8 cellular contexts compared by ENCODE assay signal in genomic region chr3:151168269-151169094, GRCh38. TPM values are rescaled to one million over a fixed set of nuclear protein-coding genes. Genes with fewer than 3 reads are reported as not detected.
A peak's percentile ranks its signal among the peaks of the same experiment; 100 is the strongest.
DNase-seq lines count a peak whose midpoint lies in the region; ATAC-seq and TF ChIP-seq lines count a peak whose summit lies in the region.

No MANE protein-coding gene starts in this region.

- H3K36me3 Mint-ChIP-seq in activated CD8-positive, alpha-beta memory T cell treated with anti-CD3 and anti-CD28 coated beads, Interleukin-2, amount 10 ng/mL, durations not matched to agents 7 days and 5 days: no peaks in the 10 kb centered on the region
- H3K36me3 Mint-ChIP-seq in natural killer cell: no peaks in the 10 kb centered on the region

- CTCF ChIA-PET in activated CD8-positive, alpha-beta memory T cell treated with anti-CD3 and anti-CD28 coated beads, Interleukin-2, amount 10 ng/mL, durations not matched to agents 7 days and 5 days (lab: Charles Lee): interaction anchor here (0.7 to 6.1 kb wide), 33 partner anchors 9 to 670 kb away, joined by 3 to 118 read pairs (median 6); partner anchors contain the start of genes GPR171 and P2RY14

- H3K4me1 Mint-ChIP-seq in activated CD8-positive, alpha-beta memory T cell treated with anti-CD3 and anti-CD28 coated beads, Interleukin-2, amount 10 ng/mL, durations not matched to agents 7 days and 5 days: peaks cover 44% of the 10 kb centered on the region
- peaks cover 24 to 30% of the 10 kb centered on the region in 2 donors for H3K4me1 Mint-ChIP-seq in natural killer cell

- no peaks in the 10 kb centered on the region for H3K27me3 ChIP-seq in BLaER1

- H3K4me1 ChIP-seq in BLaER1: peaks cover 47% of the 10 kb centered on the region

- peak; percentile 42 for ATAC-seq in HG03565 (IDR thresholded peaks at IDR 0.05; ENCODE audit: unreplicated experiment)
- ATAC-seq in activated CD8-positive, alpha-beta memory T cell treated with anti-CD3 and anti-CD28 coated beads, Interleukin-2, amount 10 ng/mL, durations not matched to agents 7 days and 5 days: peak; percentile 68
- ATAC-seq in natural killer cell: peak; percentile 71 to 86 (median 79)
- ATAC-seq in stimulated activated naive CD8-positive, alpha-beta T cell treated with anti-CD3 and anti-CD28 coated beads, Interleukin-15, Interleukin-2, amounts not matched to agents 100 U/mL and 50 U/mL, for 24 hours: peak; percentile 73

- DNase-seq in GM19240 (ENCODE audit: insufficient read length, low spot score): peak; percentile 28
- peak; percentile 46 for DNase-seq in NK-92 (lab: John Stamatoyannopoulos, UW; ENCODE audit: unreplicated experiment)
- DNase-seq in activated CD8-positive, alpha-beta memory T cell treated with anti-CD3 and anti-CD28 coated beads, Interleukin-2, amount 10 ng/mL, durations not matched to agents 7 days and 5 days: peak; percentile 90
- DNase-seq in epithelial cell of esophagus (ENCODE audit: low read depth): peak; percentile 74
- peak; percentile 65 for DNase-seq in natural killer cell
- peak; percentile 91 for DNase-seq in stimulated activated naive CD8-positive, alpha-beta T cell treated with anti-CD3 and anti-CD28 coated beads, Interleukin-15, Interleukin-2, amounts not matched to agents 100 U/mL and 50 U/mL, for 24 hours

- TF ChIP-seq CTCF in epithelial cell of esophagus (IDR thresholded peaks at IDR 0.05; ENCODE audit: insufficient read depth, low read depth, low read length, missing control alignments) (peak; percentile 95), natural killer cell (IDR thresholded peaks at IDR 0.05) (peak; percentile 84)

- H3K4me3 Mint-ChIP-seq in activated CD8-positive, alpha-beta memory T cell treated with anti-CD3 and anti-CD28 coated beads, Interleukin-2, amount 10 ng/mL, durations not matched to agents 7 days and 5 days: no peak overlapping the region
- no peak overlapping the region for H3K4me3 Mint-ChIP-seq in natural killer cell

- H3K9me3 Mint-ChIP-seq in activated CD8-positive, alpha-beta memory T cell treated with anti-CD3 and anti-CD28 coated beads, Interleukin-2, amount 10 ng/mL, durations not matched to agents 7 days and 5 days (ENCODE audit: low read depth): no peaks in the 10 kb centered on the region
- H3K9me3 Mint-ChIP-seq in natural killer cell: no peaks in the 10 kb centered on the region

- intact Hi-C loops in natural killer cell (cut with micrococcal nuclease): loop anchor here (1.0 to 2.0 kb wide), 3 partner anchors 34 to 115 kb away; partner anchors contain the start of gene GPR171

- no peak overlapping the region for H3K4me2 ChIP-seq in BLaER1

- H4K20me1 ChIP-seq in BLaER1: no peaks in the 10 kb centered on the region

- H3K27ac Mint-ChIP-seq in activated CD8-positive, alpha-beta memory T cell treated with anti-CD3 and anti-CD28 coated beads, Interleukin-2, amount 10 ng/mL, durations not matched to agents 7 days and 5 days: peak overlapping the region; percentile 49
- H3K27ac Mint-ChIP-seq in natural killer cell: no peak overlapping the region

- H3K4me3 ChIP-seq in BLaER1 (no peak overlapping the region), epithelial cell of esophagus (ENCODE audit: low read length) (no peak overlapping the region)

- H3K9ac ChIP-seq in BLaER1: no peak overlapping the region

- H3K36me3 ChIP-seq in BLaER1: peaks cover 4% of the 10 kb centered on the region

- no peaks in the 10 kb centered on the region for H3K9me3 ChIP-seq in BLaER1

- no peaks in the 10 kb centered on the region for H3K27me3 Mint-ChIP-seq in activated CD8-positive, alpha-beta memory T cell treated with anti-CD3 and anti-CD28 coated beads, Interleukin-2, amount 10 ng/mL, durations not matched to agents 7 days and 5 days
- no peaks in the 10 kb centered on the region for H3K27me3 Mint-ChIP-seq in natural killer cell (ENCODE audit: low read depth in 2 of 2)

- peak overlapping the region; percentile 83; the same call in 1 of the 2 replicates for H3K27ac ChIP-seq in BLaER1

RNA-seq across cellular contexts. Expression of gene GPR171, which starts 34.5 kb away (rescaled TPM):
- 100 to 1,000 TPM; 153 to 218 TPM for total RNA-seq in activated CD8-positive, alpha-beta memory T cell treated with anti-CD3 and anti-CD28 coated beads, Interleukin-2, amount 10 ng/mL, durations not matched to agents 7 days and 5 days
- total RNA-seq in natural killer cell: 1 to 10 TPM; 3.4 to 9.0 (median 8.2) TPM

Comparison
In these comparisons a context has a peak if more than half of its experiments do, and no peak if none do; other contexts are left out.
1. DNase-seq: peak in every context shown above with its lines; median percentile 91 in stimulated activated naive CD8-positive, alpha-beta T cell treated with anti-CD3 and anti-CD28 coated beads, Interleukin-15, Interleukin-2, amounts not matched to agents 100 U/mL and 50 U/mL, for 24 hours; 90 in activated CD8-positive, alpha-beta memory T cell treated with anti-CD3 and anti-CD28 coated beads, Interleukin-2, amount 10 ng/mL, durations not matched to agents 7 days and 5 days; 74 in epithelial cell of esophagus; 65 in natural killer cell; 46 in NK-92; 28 in GM19240.
2. RNA of gene GPR171, which starts 34.5 kb away (total RNA-seq): 153 to 218 TPM in activated CD8-positive, alpha-beta memory T cell treated with anti-CD3 and anti-CD28 coated beads, Interleukin-2, amount 10 ng/mL, durations not matched to agents 7 days and 5 days; 3.4 to 9.0 TPM in natural killer cell; every median in the first group is over 10 times any median in the second.
3. Peak in every context shown above with its lines, with median percentiles within 50 percentile points of each other: ATAC-seq.